ENCODE assay signal across 1 cellular context in the genomic region with DNA sequence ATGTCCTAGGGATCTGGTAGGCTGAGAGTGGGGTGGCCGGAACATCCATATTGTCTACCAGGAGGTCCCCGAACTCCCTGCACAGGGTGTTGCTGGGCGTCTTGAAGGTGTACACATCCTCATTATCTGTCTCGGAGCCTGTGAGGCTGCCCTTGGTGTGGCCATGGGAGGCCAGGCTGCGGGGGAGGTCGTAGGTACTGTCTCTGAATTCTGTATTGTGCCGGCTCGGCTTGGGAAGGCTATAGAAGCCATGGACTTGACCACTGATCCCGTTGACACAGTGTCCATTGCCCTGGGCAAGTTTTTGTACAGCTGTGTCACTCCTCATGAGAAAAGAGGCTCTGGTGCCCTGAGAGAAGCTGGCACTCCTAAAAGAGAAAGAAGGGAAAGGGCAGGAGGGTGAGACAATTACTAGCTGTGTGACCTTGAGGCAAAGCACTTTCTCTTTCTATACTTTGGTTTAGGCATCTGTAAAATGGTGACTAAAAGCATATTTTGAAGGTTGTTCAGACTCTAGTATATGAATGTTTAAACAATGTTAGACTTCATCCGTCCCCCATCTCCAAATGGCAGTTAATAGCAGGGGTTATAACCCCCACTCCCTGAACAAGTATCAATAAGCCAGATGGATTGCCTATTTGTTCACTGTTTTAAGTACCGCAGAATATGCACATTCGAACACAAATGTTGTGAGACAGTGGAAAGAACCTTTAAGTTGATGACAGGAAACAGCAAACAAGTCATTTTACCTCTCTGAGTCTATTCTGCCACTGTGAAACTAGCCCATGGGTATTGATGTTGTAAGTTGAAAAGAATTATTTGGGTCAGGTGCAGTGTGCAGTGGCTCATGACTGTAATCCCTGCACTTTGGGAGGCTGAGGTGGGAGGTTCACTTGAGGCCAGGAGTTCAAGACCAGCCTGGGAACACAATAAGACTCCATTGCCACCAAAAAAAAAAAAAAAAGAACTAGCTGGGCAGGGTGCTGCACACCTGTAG.
TF ChIP-seq lines count a peak whose summit lies in the region.

No MANE protein-coding gene starts in this region.

TF ChIP-seq in GM12891, 5 proteins besides CTCF, POLR2A, EP300 and RAD21 (continued from another document):
- TF ChIP-seq SPI1 (IDR thresholded peaks at IDR 0.05; ENCODE audit: low read depth, low read length) = no peak
